ENCODE assay signal across 18 cellular contexts in genomic region chr15:90751300-90751825, GRCh38.
"Had no signal": no experiment of that assay in that cellular context is flagged by ENCODE, and none has a peak within 500 bp of the region (broad histone marks: within the 10 kb centered on the region; RNA-seq: fewer than 3 reads in every experiment).

No MANE protein-coding gene starts in this region.

- H3K4me3 ChIP-seq: heart left ventricle, lung, suprapubic skin had no signal

- DNase-seq: activated CD4-positive, alpha-beta T cell treated with anti-CD3 and anti-CD28 coated beads, Interleukin-2, amount 50 U/mL, for 4 hours; activated CD4-positive, CD25-positive, alpha-beta regulatory T cell treated with anti-CD3 and anti-CD28 coated beads, Interleukin-2, amount 50 U/mL, for 72 hours; activated CD8-positive, alpha-beta memory T cell treated with anti-CD3 and anti-CD28 coated beads, Interleukin-2, amount 10 ng/mL, durations not matched to agents 7 days and 5 days; activated naive CD4-positive, alpha-beta T cell; activated T-cell treated with anti-CD3 and anti-CD28 coated beads, Interleukin-2, amount 50 U/mL, for 4 hours; effector memory CD8-positive, alpha-beta T cell; foreskin melanocyte; heart left ventricle; left cardiac atrium; stimulated activated CD4-positive, alpha-beta T cell treated with anti-CD3 and anti-CD28 coated beads, Interleukin-2, amount 100 ng/mL, for 48 hours; stimulated activated naive CD4-positive, alpha-beta T cell; SW 1271; T-helper 9 cell; trophoblast cell had no signal

- H3K9me3 Mint-ChIP-seq: activated T-cell treated with anti-CD3 and anti-CD28 coated beads, Interleukin-2, amount 50 U/mL, for 4 hours; dendritic cell treated with granulocyte-macrophage colony-stimulating factor and Interleukin-4, amounts not matched to agents 40 ng/mL and 50 ng/mL, for 4 days; effector memory CD8-positive, alpha-beta T cell; mesothelial cell of epicardium had no signal

- H3K36me3 ChIP-seq: heart left ventricle, suprapubic skin had no signal

- H3K4me1 ChIP-seq: suprapubic skin had no signal

- H3K27me3 Mint-ChIP-seq: activated CD8-positive, alpha-beta memory T cell treated with anti-CD3 and anti-CD28 coated beads, Interleukin-2, amount 10 ng/mL, durations not matched to agents 7 days and 5 days; dendritic cell treated with granulocyte-macrophage colony-stimulating factor and Interleukin-4, amounts not matched to agents 40 ng/mL and 50 ng/mL, for 4 days; effector memory CD8-positive, alpha-beta T cell had no signal

- ATAC-seq: activated CD8-positive, alpha-beta memory T cell treated with anti-CD3 and anti-CD28 coated beads, Interleukin-2, amount 10 ng/mL, durations not matched to agents 7 days and 5 days; activated T-cell treated with anti-CD3 and anti-CD28 coated beads, Interleukin-2, amount 50 U/mL, for 4 hours; effector memory CD8-positive, alpha-beta T cell; heart left ventricle; left cardiac atrium had no signal

- H3K9me3 ChIP-seq: heart left ventricle, suprapubic skin had no signal

- H3K27ac Mint-ChIP-seq: dendritic cell treated with granulocyte-macrophage colony-stimulating factor and Interleukin-4, amounts not matched to agents 40 ng/mL and 50 ng/mL, for 4 days; effector memory CD8-positive, alpha-beta T cell; mesothelial cell of epicardium had no signal

- H3K27ac ChIP-seq: heart left ventricle, suprapubic skin had no signal

- H3K4me3 Mint-ChIP-seq: activated CD8-positive, alpha-beta memory T cell treated with anti-CD3 and anti-CD28 coated beads, Interleukin-2, amount 10 ng/mL, durations not matched to agents 7 days and 5 days; dendritic cell treated with granulocyte-macrophage colony-stimulating factor and Interleukin-4, amounts not matched to agents 40 ng/mL and 50 ng/mL, for 4 days; mesothelial cell of epicardium had no signal

- H3K27me3 ChIP-seq: heart left ventricle, suprapubic skin had no signal
